ENCODE assay signal across 8 cellular contexts in genomic region chr1:9291914-9292360, GRCh38. TPM values are rescaled to one million over a fixed set of nuclear protein-coding genes. Genes with fewer than 3 reads are reported as not detected.
A peak's percentile ranks its signal among the peaks of the same experiment; 100 is the strongest.
DNase-seq lines count a peak whose midpoint lies in the region; ATAC-seq and TF ChIP-seq lines count a peak whose summit lies in the region.

No MANE protein-coding gene starts in this region.

- H3K27me3 Mint-ChIP-seq in activated CD4-positive, alpha-beta T cell treated with anti-CD3 and anti-CD28 coated beads for 36 hours: no peaks in the 10 kb centered on the region

- H3K27me3 ChIP-seq in ascending aorta (no peaks in the 10 kb centered on the region), stomach (no peaks in the 10 kb centered on the region)

- POLR2A ChIA-PET in activated CD4-positive, alpha-beta T cell treated with anti-CD3 and anti-CD28 coated beads for 36 hours (lab: Charles Lee): no interaction called here

- H3K9me3 ChIP-seq in ascending aorta: peaks cover 5 to 15% of the 10 kb centered on the region in 2 donors
- peaks cover 4 to 20% (median 16%) of the 10 kb centered on the region in 4 donors for H3K9me3 ChIP-seq in stomach

- H3K36me3 ChIP-seq in ascending aorta (no peaks in the 10 kb centered on the region), stomach (no peaks in the 10 kb centered on the region)

- peak; percentile 31 for DNase-seq in activated CD4-positive, alpha-beta T cell treated with anti-CD3 and anti-CD28 coated beads for 36 hours
- DNase-seq in activated CD4-positive, alpha-beta T cell treated with anti-CD3 and anti-CD28 coated beads, Interleukin-2, amount 50 U/mL, for 48 hours: no peak
- DNase-seq in ascending aorta (ENCODE audit: low spot score in 2 of 2) (peak in 1 of 2 donors; percentile 84), iris pigment epithelial cell (ENCODE audit: low read depth) (peak; percentile 67), stomach (peak; percentile 75), GM20000 (ENCODE audit: low spot score) (no peak), NCI-H345 (lab: John Stamatoyannopoulos, UW) (no peak)
- no peak for DNase-seq in stimulated activated CD4-positive, alpha-beta T cell treated with anti-CD3 and anti-CD28 coated beads, Interleukin-4, amount 100 ng/mL, for 4 hours

- TF ChIP-seq CTCF in ascending aorta (IDR thresholded peaks at IDR 0.05) (no peak), stomach (IDR thresholded peaks at IDR 0.05) (no peak), GM20000 (IDR thresholded peaks at IDR 0.05; ENCODE audit: extremely low read depth, missing control alignments) (no peak)

- peaks cover 2% of the 10 kb centered on the region for H3K36me3 Mint-ChIP-seq in activated CD4-positive, alpha-beta T cell treated with anti-CD3 and anti-CD28 coated beads for 36 hours (ENCODE audit: low read depth)

- CTCF ChIA-PET in activated CD4-positive, alpha-beta T cell treated with anti-CD3 and anti-CD28 coated beads for 36 hours (lab: Charles Lee): interaction anchor here (0.9 to 3.1 kb wide), 5 partner anchors 10 to 199 kb away, joined by 3 to 13 read pairs (median 3); no protein-coding TSS in a partner anchor

- TF ChIP-seq EP300 in stomach (IDR thresholded peaks at IDR 0.05): no peak

- ATAC-seq in activated CD4-positive, alpha-beta T cell treated with anti-CD3 and anti-CD28 coated beads for 36 hours: no peak

- H3K4me3 ChIP-seq in ascending aorta: peak overlapping the region; percentile 89 to 95
- peak overlapping the region; percentile 77 to 97 (median 92) for H3K4me3 ChIP-seq in stomach

- TF ChIP-seq POLR2A in stomach (IDR thresholded peaks at IDR 0.05): no peak

- H3K27ac ChIP-seq in ascending aorta: peak overlapping the region; percentile 82 to 98
- peak overlapping the region; percentile 82 to 98 (median 93) for H3K27ac ChIP-seq in stomach

- peak overlapping the region; percentile 39 for H3K4me3 Mint-ChIP-seq in activated CD4-positive, alpha-beta T cell treated with anti-CD3 and anti-CD28 coated beads for 36 hours

- 4 to 13% (median 9%) methylated on average over 12 to 13 of the region's 13 CpGs for WGBS in stomach, 5 donors

- H3K4me1 ChIP-seq in ascending aorta (peaks cover 5 to 28% of the 10 kb centered on the region in 2 donors), stomach (peaks cover 27 to 66% (median 44%) of the 10 kb centered on the region in 4 donors)

- H3K4me1 Mint-ChIP-seq in activated CD4-positive, alpha-beta T cell treated with anti-CD3 and anti-CD28 coated beads for 36 hours: peaks cover 11% of the 10 kb centered on the region

- intact Hi-C loops in activated CD4-positive, alpha-beta T cell treated with anti-CD3 and anti-CD28 coated beads for 36 hours (cut with DNase I, micrococcal nuclease): loop anchor here (1.0 to 5.0 kb wide), 7 partner anchors 58 to 530 kb away; partner anchors contain the start of genes CLSTN1 (in 1 of the 2), ENO1 (in 1 of the 2), GPR157 (in 1 of the 2) and H6PD (in 1 of the 2)
- intact Hi-C loops in ascending aorta (cut with DNase I) (loop anchor here (2.0 to 5.0 kb wide), 6 partner anchors 25 to 157 kb away; no protein-coding TSS in a partner anchor), stomach (cut with DNase I; ENCODE audit: low total_unique reads) (no loop called here)

- H3K9me3 Mint-ChIP-seq in activated CD4-positive, alpha-beta T cell treated with anti-CD3 and anti-CD28 coated beads for 36 hours (ENCODE audit: low read depth): peaks cover 5% of the 10 kb centered on the region

- no peak overlapping the region for H3K27ac Mint-ChIP-seq in activated CD4-positive, alpha-beta T cell treated with anti-CD3 and anti-CD28 coated beads for 36 hours

RNA-seq across cellular contexts. Expression of gene SPSB1, which starts 0.8 kb away (rescaled TPM):
- 1 to 10 TPM; 5.7 to 6.8 TPM for total RNA-seq in activated CD4-positive, alpha-beta T cell treated with anti-CD3 and anti-CD28 coated beads for 36 hours
- total RNA-seq in ascending aorta (64.9 TPM), stomach (10 to 100 TPM in 4 of 5 donors, 1 to 10 TPM in 1; 2.3 to 28.7 (median 15.1) TPM)
- 10 to 100 TPM in 2 of 3 donors, 1 to 10 TPM in 1; 9.4 to 26.3 (median 14.7) TPM for polyA plus RNA-seq in stomach

RNA-seq across cellular contexts. Expression of gene H6PD, which starts 57.4 kb away (rescaled TPM):
- total RNA-seq in activated CD4-positive, alpha-beta T cell treated with anti-CD3 and anti-CD28 coated beads for 36 hours: 1 to 10 TPM; 8.8 to 9.6 TPM
- total RNA-seq in ascending aorta (56.8 TPM), stomach (10 to 100 TPM; 17.9 to 54.3 (median 34.9) TPM)
- 1 to 10 TPM; 3.2 to 9.2 (median 7.5) TPM for polyA plus RNA-seq in stomach

Comparison
In these comparisons a context has a peak if more than half of its experiments do, and no peak if none do; other contexts are left out.
1. DNase-seq: peak in activated CD4-positive, alpha-beta T cell treated with anti-CD3 and anti-CD28 coated beads for 36 hours (single experiment), iris pigment epithelial cell (single experiment) and stomach (single experiment); none in activated CD4-positive, alpha-beta T cell treated with anti-CD3 and anti-CD28 coated beads, Interleukin-2, amount 50 U/mL, for 48 hours (0 of 2), stimulated activated CD4-positive, alpha-beta T cell treated with anti-CD3 and anti-CD28 coated beads, Interleukin-4, amount 100 ng/mL, for 4 hours (0 of 2), GM20000 (single experiment) and NCI-H345 (single experiment).